28 cellular contexts compared by ENCODE assay signal in the genomic region with DNA sequence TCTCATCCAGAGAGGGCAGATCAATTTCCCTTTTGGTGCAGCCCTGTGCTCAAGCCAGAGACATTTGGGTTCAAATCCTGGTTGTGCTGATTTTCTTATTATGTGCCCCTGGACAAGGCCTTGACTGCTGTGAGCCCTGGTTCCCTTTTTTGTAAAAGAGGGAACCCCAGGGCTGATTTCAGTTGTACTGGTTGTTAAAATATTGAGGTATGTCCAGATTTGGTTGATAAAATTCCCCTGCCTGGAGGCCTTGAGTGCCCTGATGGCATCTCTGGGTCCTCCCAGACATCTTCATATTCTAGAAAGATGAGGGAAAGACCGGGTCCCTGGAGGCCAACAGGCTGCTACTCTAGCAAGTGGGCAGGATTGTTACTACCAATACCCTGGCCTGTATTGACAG. TPM values are rescaled to one million over a fixed set of nuclear protein-coding genes. Genes with fewer than 3 reads are reported as not detected.
A peak's percentile ranks its signal among the peaks of the same experiment; 100 is the strongest.
DNase-seq lines count a peak whose midpoint lies in the region; ATAC-seq lines count a peak whose summit lies in the region.
"Had no signal": no experiment of that assay in that cellular context is flagged by ENCODE, and none has a peak within 500 bp of the region (broad histone marks: within the 10 kb centered on the region; RNA-seq: fewer than 3 reads in every experiment).

No MANE protein-coding gene starts in this region.

- no peaks in the 10 kb centered on the region for H3K36me3 Mint-ChIP-seq in activated T-helper 17 cell treated with anti-CD3 and anti-CD28 coated beads, Interleukin-2, amount 50 U/mL, for 72 hours (ENCODE audit: low read depth)
- H3K36me3 Mint-ChIP-seq in stimulated activated memory B cell treated with anti-CD40 and anti-IgM and Interleukin-4, amounts not matched to agents 10 μg/mL and 1 μg/mL and 100 μg/mL, for 72 hours: no peaks in the 10 kb centered on the region
- no peaks in the 10 kb centered on the region for H3K36me3 Mint-ChIP-seq in activated naive CD4-positive, alpha-beta T cell treated with anti-CD3 and anti-CD28 coated beads, Interleukin-2, amount 10 ng/mL, durations not matched to agents 7 days and 5 days
- H3K36me3 Mint-ChIP-seq: CD8-positive, alpha-beta memory T cell had no signal

- CTCF ChIA-PET in activated naive CD4-positive, alpha-beta T cell treated with anti-CD3 and anti-CD28 coated beads, Interleukin-2, amount 10 ng/mL, durations not matched to agents 7 days and 5 days (lab: Charles Lee): interaction anchor here (0.8 kb wide), 1 partner anchor 16 kb away, joined by 4 read pairs; no protein-coding TSS in a partner anchor

- H3K27me3 Mint-ChIP-seq in activated T-helper 17 cell treated with anti-CD3 and anti-CD28 coated beads, Interleukin-2, amount 50 U/mL, for 72 hours: no peaks in the 10 kb centered on the region
- H3K27me3 Mint-ChIP-seq in stimulated activated memory B cell treated with anti-CD40 and anti-IgM and Interleukin-4, amounts not matched to agents 10 μg/mL and 1 μg/mL and 100 μg/mL, for 72 hours: no peaks in the 10 kb centered on the region
- peaks cover 15% of the 10 kb centered on the region for H3K27me3 Mint-ChIP-seq in activated naive CD4-positive, alpha-beta T cell treated with anti-CD3 and anti-CD28 coated beads, Interleukin-2, amount 10 ng/mL, durations not matched to agents 7 days and 5 days
- H3K27me3 Mint-ChIP-seq: CD8-positive, alpha-beta memory T cell had no signal

- H3K4me1 Mint-ChIP-seq in activated T-helper 17 cell treated with anti-CD3 and anti-CD28 coated beads, Interleukin-2, amount 50 U/mL, for 72 hours: peaks cover 5% of the 10 kb centered on the region
- peaks cover 7% of the 10 kb centered on the region for H3K4me1 Mint-ChIP-seq in stimulated activated memory B cell treated with anti-CD40 and anti-IgM and Interleukin-4, amounts not matched to agents 10 μg/mL and 1 μg/mL and 100 μg/mL, for 72 hours
- H3K4me1 Mint-ChIP-seq in activated naive CD4-positive, alpha-beta T cell treated with anti-CD3 and anti-CD28 coated beads, Interleukin-2, amount 10 ng/mL, durations not matched to agents 7 days and 5 days: no peaks in the 10 kb centered on the region
- H3K4me1 Mint-ChIP-seq: CD8-positive, alpha-beta memory T cell had no signal

- no peak for ATAC-seq in activated T-helper 17 cell treated with anti-CD3 and anti-CD28 coated beads, Interleukin-2, amount 50 U/mL, for 72 hours (replicated peaks)
- peak; percentile 46 for ATAC-seq in stimulated activated memory B cell treated with anti-CD40 and anti-IgM and Interleukin-4, amounts not matched to agents 10 μg/mL and 1 μg/mL and 100 μg/mL, for 72 hours
- ATAC-seq in GM18909 (IDR thresholded peaks at IDR 0.05; ENCODE audit: poor library complexity, unreplicated experiment) (no peak), HG03460 (IDR thresholded peaks at IDR 0.05; ENCODE audit: unreplicated experiment) (no peak)
- ATAC-seq: HCT116 had no signal

- peak; percentile 22 for DNase-seq in SKM-1 treated with dmso at 0.1 percent for 144 hours (lab: John Stamatoyannopoulos, UW; ENCODE audit: unreplicated experiment)
- no peak for DNase-seq in SKM-1 (lab: John Stamatoyannopoulos, UW; ENCODE audit: unreplicated experiment)
- peak; percentile 61 for DNase-seq in MV-4-11 (lab: John Stamatoyannopoulos, UW)
- DNase-seq in activated naive CD4-positive, alpha-beta T cell treated with anti-CD3 and anti-CD28 coated beads, Interleukin-2, amount 10 ng/mL, durations not matched to agents 7 days and 5 days: no peak
- DNase-seq: CD8-positive, alpha-beta memory T cell; DMS 273 treated with DMSO at 0.1 percent for 48 hours; DMS79; EL; GDM1; KBM-7; NCI-H1092; NCI-H1417 treated with DMSO at 0.1 percent for 48 hours; NCI-H1694 treated with DMSO at 0.1 percent for 48 hours; NCI-H2081; NCI-H2171; NCI-H226; NCI-H510A treated with DMSO at 0.1 percent for 48 hours; NCI-H748 treated with DMSO at 0.1 percent for 48 hours; SIG-M5; T-helper 2 cell had no signal

- H3K9me3 Mint-ChIP-seq in activated T-helper 17 cell treated with anti-CD3 and anti-CD28 coated beads, Interleukin-2, amount 50 U/mL, for 72 hours: no peaks in the 10 kb centered on the region
- H3K9me3 Mint-ChIP-seq in stimulated activated memory B cell treated with anti-CD40 and anti-IgM and Interleukin-4, amounts not matched to agents 10 μg/mL and 1 μg/mL and 100 μg/mL, for 72 hours: no peaks in the 10 kb centered on the region
- no peaks in the 10 kb centered on the region for H3K9me3 Mint-ChIP-seq in activated naive CD4-positive, alpha-beta T cell treated with anti-CD3 and anti-CD28 coated beads, Interleukin-2, amount 10 ng/mL, durations not matched to agents 7 days and 5 days
- H3K9me3 Mint-ChIP-seq: CD8-positive, alpha-beta memory T cell had no signal

- H3K4me3 Mint-ChIP-seq in activated T-helper 17 cell treated with anti-CD3 and anti-CD28 coated beads, Interleukin-2, amount 50 U/mL, for 72 hours: no peak overlapping the region
- no peak overlapping the region for H3K4me3 Mint-ChIP-seq in stimulated activated memory B cell treated with anti-CD40 and anti-IgM and Interleukin-4, amounts not matched to agents 10 μg/mL and 1 μg/mL and 100 μg/mL, for 72 hours
- H3K4me3 Mint-ChIP-seq in activated naive CD4-positive, alpha-beta T cell treated with anti-CD3 and anti-CD28 coated beads, Interleukin-2, amount 10 ng/mL, durations not matched to agents 7 days and 5 days: no peak overlapping the region
- H3K4me3 Mint-ChIP-seq: CD8-positive, alpha-beta memory T cell had no signal

- H3K27ac Mint-ChIP-seq in activated T-helper 17 cell treated with anti-CD3 and anti-CD28 coated beads, Interleukin-2, amount 50 U/mL, for 72 hours: peak overlapping the region; percentile 46
- H3K27ac Mint-ChIP-seq in stimulated activated memory B cell treated with anti-CD40 and anti-IgM and Interleukin-4, amounts not matched to agents 10 μg/mL and 1 μg/mL and 100 μg/mL, for 72 hours: no peak overlapping the region
- H3K27ac Mint-ChIP-seq in activated naive CD4-positive, alpha-beta T cell treated with anti-CD3 and anti-CD28 coated beads, Interleukin-2, amount 10 ng/mL, durations not matched to agents 7 days and 5 days: no peak overlapping the region
- H3K27ac Mint-ChIP-seq: CD8-positive, alpha-beta memory T cell had no signal

RNA-seq across cellular contexts. Expression of a gene that starts 14.4 kb away (rescaled TPM):
- 10 to 100 TPM; 11.2 to 52.5 TPM for total RNA-seq in activated T-helper 17 cell treated with anti-CD3 and anti-CD28 coated beads, Interleukin-2, amount 50 U/mL, for 72 hours

RNA-seq across cellular contexts. Expression of a gene that starts 31.6 kb away (rescaled TPM):
- not detected for total RNA-seq in activated T-helper 17 cell treated with anti-CD3 and anti-CD28 coated beads, Interleukin-2, amount 50 U/mL, for 72 hours
- total RNA-seq: CD8-positive, alpha-beta memory T cell; H4; LHCN-M2; MCF 10A had no signal

RNA-seq across cellular contexts. Expression of a gene that starts 44.7 kb away (rescaled TPM):
- total RNA-seq in activated T-helper 17 cell treated with anti-CD3 and anti-CD28 coated beads, Interleukin-2, amount 50 U/mL, for 72 hours: under 1 TPM; 0.22 to 0.61 TPM

Comparison
In these comparisons a context has a peak if more than half of its experiments do, and no peak if none do; other contexts are left out.
1. DNase-seq: peak in SKM-1 treated with dmso at 0.1 percent for 144 hours (single experiment) and MV-4-11 (single experiment); none in SKM-1 (single experiment) and activated naive CD4-positive, alpha-beta T cell treated with anti-CD3 and anti-CD28 coated beads, Interleukin-2, amount 10 ng/mL, durations not matched to agents 7 days and 5 days (single experiment).